Comparison of ENCODE assay signal across 1 cellular context in genomic region chr9:129080312-129080607, GRCh38.
A peak's percentile ranks its signal among the peaks of the same experiment; 100 is the strongest.
TF ChIP-seq lines count a peak whose summit lies in the region.

No MANE protein-coding gene starts in this region.

TF ChIP-seq in K562, 482 proteins besides CTCF, POLR2A, EP300 and RAD21 (continued from another document and continues in another):
- no peak for TF ChIP-seq GTF3C2 (IDR thresholded peaks at IDR 0.05; ENCODE audit: borderline replicate concordance, extremely low read depth, insufficient read length)
- no peak for TF ChIP-seq MEF2A (IDR thresholded peaks at IDR 0.05; ENCODE audit: control insufficient read depth, low read depth, low read length)
- TF ChIP-seq ZBTB1 (CRISPR knock-in tag; IDR thresholded peaks at IDR 0.05; ENCODE audit: borderline replicate concordance, low read depth): no peak
- no peak for TF ChIP-seq SAP30 (IDR thresholded peaks at IDR 0.05; ENCODE audit: borderline replicate concordance, insufficient read depth, low read depth, low read length, poor library complexity, severe bottlenecking)
- TF ChIP-seq PRMT5 (CRISPR knock-in tag; IDR thresholded peaks at IDR 0.05): no peak
- TF ChIP-seq MTA1 (IDR thresholded peaks at IDR 0.05; ENCODE audit: borderline replicate concordance): no peak
- TF ChIP-seq ZNF764 (CRISPR knock-in tag; IDR thresholded peaks at IDR 0.05; ENCODE audit: low read depth): no peak
- TF ChIP-seq CEBPB (tag; IDR thresholded peaks at IDR 0.05): no peak
- TF ChIP-seq GTF2F1 (IDR thresholded peaks at IDR 0.05; ENCODE audit: low read depth, low read length): no peak
- peak; percentile 52; the same call in 1 of the 2 replicates for TF ChIP-seq ADNP (tag; IDR thresholded peaks at IDR 0.05)
- no peak for TF ChIP-seq ZNF174 (CRISPR knock-in tag; IDR thresholded peaks at IDR 0.05)
- TF ChIP-seq, protein P1, sequence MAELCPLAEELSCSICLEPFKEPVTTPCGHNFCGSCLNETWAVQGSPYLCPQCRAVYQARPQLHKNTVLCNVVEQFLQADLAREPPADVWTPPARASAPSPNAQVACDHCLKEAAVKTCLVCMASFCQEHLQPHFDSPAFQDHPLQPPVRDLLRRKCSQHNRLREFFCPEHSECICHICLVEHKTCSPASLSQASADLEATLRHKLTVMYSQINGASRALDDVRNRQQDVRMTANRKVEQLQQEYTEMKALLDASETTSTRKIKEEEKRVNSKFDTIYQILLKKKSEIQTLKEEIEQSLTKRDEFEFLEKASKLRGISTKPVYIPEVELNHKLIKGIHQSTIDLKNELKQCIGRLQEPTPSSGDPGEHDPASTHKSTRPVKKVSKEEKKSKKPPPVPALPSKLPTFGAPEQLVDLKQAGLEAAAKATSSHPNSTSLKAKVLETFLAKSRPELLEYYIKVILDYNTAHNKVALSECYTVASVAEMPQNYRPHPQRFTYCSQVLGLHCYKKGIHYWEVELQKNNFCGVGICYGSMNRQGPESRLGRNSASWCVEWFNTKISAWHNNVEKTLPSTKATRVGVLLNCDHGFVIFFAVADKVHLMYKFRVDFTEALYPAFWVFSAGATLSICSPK (IDR thresholded peaks at IDR 0.05; ENCODE audit: borderline replicate concordance): no peak
- TF ChIP-seq DDX20 (tag; IDR thresholded peaks at IDR 0.05; ENCODE audit: low read depth): no peak
- no peak for TF ChIP-seq ZNF407 (IDR thresholded peaks at IDR 0.05; ENCODE audit: low read depth)
- TF ChIP-seq, protein P2, sequence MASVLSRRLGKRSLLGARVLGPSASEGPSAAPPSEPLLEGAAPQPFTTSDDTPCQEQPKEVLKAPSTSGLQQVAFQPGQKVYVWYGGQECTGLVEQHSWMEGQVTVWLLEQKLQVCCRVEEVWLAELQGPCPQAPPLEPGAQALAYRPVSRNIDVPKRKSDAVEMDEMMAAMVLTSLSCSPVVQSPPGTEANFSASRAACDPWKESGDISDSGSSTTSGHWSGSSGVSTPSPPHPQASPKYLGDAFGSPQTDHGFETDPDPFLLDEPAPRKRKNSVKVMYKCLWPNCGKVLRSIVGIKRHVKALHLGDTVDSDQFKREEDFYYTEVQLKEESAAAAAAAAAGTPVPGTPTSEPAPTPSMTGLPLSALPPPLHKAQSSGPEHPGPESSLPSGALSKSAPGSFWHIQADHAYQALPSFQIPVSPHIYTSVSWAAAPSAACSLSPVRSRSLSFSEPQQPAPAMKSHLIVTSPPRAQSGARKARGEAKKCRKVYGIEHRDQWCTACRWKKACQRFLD (CRISPR knock-in tag; IDR thresholded peaks at IDR 0.05): no peak
- TF ChIP-seq BCL6 (CRISPR knock-in tag; IDR thresholded peaks at IDR 0.05): no peak
- no peak for TF ChIP-seq CTCFL (IDR thresholded peaks at IDR 0.05; ENCODE audit: borderline replicate concordance, insufficient read depth, low read depth, low read length, poor library complexity, severe bottlenecking)
- TF ChIP-seq RBM15 (IDR thresholded peaks at IDR 0.05; ENCODE audit: insufficient read depth, low read length): no peak
- peak; percentile 79; the same call in 1 of the 2 replicates for TF ChIP-seq CBX1 (IDR thresholded peaks at IDR 0.05; ENCODE audit: low read depth)
- peak; percentile 98 for TF ChIP-seq BCOR (IDR thresholded peaks at IDR 0.05)
- TF ChIP-seq LCOR (CRISPR knock-in tag; IDR thresholded peaks at IDR 0.05): no peak
- TF ChIP-seq, protein P3, sequence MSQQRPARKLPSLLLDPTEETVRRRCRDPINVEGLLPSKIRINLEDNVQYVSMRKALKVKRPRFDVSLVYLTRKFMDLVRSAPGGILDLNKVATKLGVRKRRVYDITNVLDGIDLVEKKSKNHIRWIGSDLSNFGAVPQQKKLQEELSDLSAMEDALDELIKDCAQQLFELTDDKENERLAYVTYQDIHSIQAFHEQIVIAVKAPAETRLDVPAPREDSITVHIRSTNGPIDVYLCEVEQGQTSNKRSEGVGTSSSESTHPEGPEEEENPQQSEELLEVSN (IDR thresholded peaks at IDR 0.05; ENCODE audit: borderline replicate concordance in 1 of 2, extremely low read depth in 1 of 2, insufficient read depth in 1 of 2, insufficient read length in 1 of 2, low read depth in 1 of 2, low read length in 1 of 2, poor library complexity in 1 of 2, severe bottlenecking in 1 of 2): no peak
- TF ChIP-seq MIER1 (IDR thresholded peaks at IDR 0.05; ENCODE audit: low read depth): no peak
- TF ChIP-seq MBD2 (IDR thresholded peaks at IDR 0.05; ENCODE audit: borderline replicate concordance, low read depth): no peak
- TF ChIP-seq, protein P4, sequence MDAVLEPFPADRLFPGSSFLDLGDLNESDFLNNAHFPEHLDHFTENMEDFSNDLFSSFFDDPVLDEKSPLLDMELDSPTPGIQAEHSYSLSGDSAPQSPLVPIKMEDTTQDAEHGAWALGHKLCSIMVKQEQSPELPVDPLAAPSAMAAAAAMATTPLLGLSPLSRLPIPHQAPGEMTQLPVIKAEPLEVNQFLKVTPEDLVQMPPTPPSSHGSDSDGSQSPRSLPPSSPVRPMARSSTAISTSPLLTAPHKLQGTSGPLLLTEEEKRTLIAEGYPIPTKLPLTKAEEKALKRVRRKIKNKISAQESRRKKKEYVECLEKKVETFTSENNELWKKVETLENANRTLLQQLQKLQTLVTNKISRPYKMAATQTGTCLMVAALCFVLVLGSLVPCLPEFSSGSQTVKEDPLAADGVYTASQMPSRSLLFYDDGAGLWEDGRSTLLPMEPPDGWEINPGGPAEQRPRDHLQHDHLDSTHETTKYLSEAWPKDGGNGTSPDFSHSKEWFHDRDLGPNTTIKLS (IDR thresholded peaks at IDR 0.05; ENCODE audit: borderline replicate concordance, low read depth): 0 out of 2 replicates have a peak, but pooled peaks have one; percentile 16
- no peak; the same call in 1 of the 2 replicates for TF ChIP-seq NBN (IDR thresholded peaks at IDR 0.05; ENCODE audit: low read depth)
- TF ChIP-seq CEBPZ (IDR thresholded peaks at IDR 0.05; ENCODE audit: borderline replicate concordance, low read depth, low read length): no peak
- TF ChIP-seq DNMT1 (IDR thresholded peaks at IDR 0.05): 0 out of 2 replicates have a peak, but pooled peaks have one; percentile 72
- TF ChIP-seq MYBL2 (IDR thresholded peaks at IDR 0.05; ENCODE audit: low read depth): no peak
- no peak for TF ChIP-seq MYBL2 (CRISPR knock-in tag; IDR thresholded peaks at IDR 0.05; ENCODE audit: borderline replicate concordance)
